In genomic region chr10:88624840-88625239, GRCh38 we compare ENCODE assay signal across 30 cellular contexts. TPM values are rescaled to one million over a fixed set of nuclear protein-coding genes. Genes with fewer than 3 reads are reported as not detected.
"Had no signal": no experiment of that assay in that cellular context is flagged by ENCODE, and none has a peak within 500 bp of the region (broad histone marks: within the 10 kb centered on the region; RNA-seq: fewer than 3 reads in every experiment).

No MANE protein-coding gene starts in this region.

- FAIRE-seq: urothelium cell line had no signal

- DNase-seq: islet precursor cell; left cardiac atrium; lower lobe of right lung; mammary epithelial cell; mesenchymal stem cell; naive thymus-derived CD8-positive, alpha-beta T cell; nephron progenitor cell; occipital lobe; psoas muscle; right lobe of liver; stimulated activated CD4-positive, alpha-beta T cell treated with anti-CD3 and anti-CD28 coated beads, Interleukin-1b, Interleukin-23, amount 100 ng/mL, for 48 hours; stimulated activated CD4-positive, alpha-beta T cell treated with anti-CD3 and anti-CD28 coated beads, Interleukin-2, amount 100 ng/mL, for 48 hours; stimulated activated CD4-positive, alpha-beta T cell treated with anti-CD3 and anti-CD28 coated beads, Interleukin-4, amount 100 ng/mL, for 4 hours; stimulated activated CD8-positive, alpha-beta memory T cell treated with anti-CD3 and anti-CD28 coated beads, Interleukin-4, amount 100 ng/mL, for 48 hours; tibial artery; trophoblast cell; upper lobe of right lung had no signal

- ATAC-seq: left cardiac atrium; left lobe of liver; lower lobe of right lung; naive thymus-derived CD8-positive, alpha-beta T cell; psoas muscle; right lobe of liver; stimulated activated memory B cell treated with anti-CD40 and anti-IgM and Interleukin-4, amounts not matched to agents 10 μg/mL and 1 μg/mL and 100 μg/mL, for 72 hours; upper lobe of right lung had no signal

RNA-seq across cellular contexts. Expression of gene LIPJ, which starts 38.3 kb away (rescaled TPM):
- total RNA-seq: left cardiac atrium, mucosa of gallbladder, osteocyte, smooth muscle cell, upper lobe of right lung had no signal

RNA-seq across cellular contexts. Expression of gene LIPF, which starts 39.4 kb away (rescaled TPM):
- total RNA-seq: kidney epithelial cell; left cardiac atrium; left lobe of liver; liver; lower lobe of right lung; mammary epithelial cell; mucosa of gallbladder; naive thymus-derived CD8-positive, alpha-beta T cell; occipital lobe; osteocyte; posterior vena cava; psoas muscle; right atrium auricular region; right lobe of liver; skeletal muscle tissue; smooth muscle cell; suprapubic skin; thoracic aorta; upper lobe of right lung had no signal
